Comparison of ENCODE assay signal across 8 cellular contexts in genomic region chr9:17578911-17579793, GRCh38. TPM values are rescaled to one million over a fixed set of nuclear protein-coding genes. Genes with fewer than 3 reads are reported as not detected.
DNase-seq lines count a peak whose midpoint lies in the region; ATAC-seq and TF ChIP-seq lines count a peak whose summit lies in the region.

Gene SH3GL2, plus strand, starts transcription at chr9:17579066.

- POLR2A ChIA-PET in CD8-positive, alpha-beta T cell (lab: Charles Lee) = no interaction called here

- DNase-seq in CD8-positive, alpha-beta T cell = no peak
- DNase-seq in NCI-H1436 treated with DMSO at 0.1 percent for 48 hours (lab: John Stamatoyannopoulos, UW) = peak; percentile 69
- peak; percentile 26 for DNase-seq in left cardiac atrium
- DNase-seq in prostate gland (ENCODE audit: low spot score) = peak; percentile 36
- no peak for DNase-seq in effector memory CD8-positive, alpha-beta T cell

- no peak for TF ChIP-seq CTCF in CD8-positive, alpha-beta T cell (IDR thresholded peaks at IDR 0.05)
- no peak for TF ChIP-seq CTCF in prostate gland (IDR thresholded peaks at IDR 0.05)

- CTCF ChIA-PET in CD8-positive, alpha-beta T cell (lab: Charles Lee) = no interaction called here

- peaks cover 4% of the 10 kb centered on the region for H3K4me1 Mint-ChIP-seq in CD8-positive, alpha-beta T cell (ENCODE audit: low read depth)
- peaks cover 6% of the 10 kb centered on the region for H3K4me1 Mint-ChIP-seq in activated naive CD8-positive, alpha-beta T cell (ENCODE audit: low read depth)
- no peaks in the 10 kb centered on the region for H3K4me1 Mint-ChIP-seq in effector memory CD8-positive, alpha-beta T cell (ENCODE audit: low read depth in 2 of 2)

- H3K27ac ChIP-seq in CD8-positive, alpha-beta T cell (ENCODE audit: low read depth, low read length) = no peak within 1 kb of the TSS
- no peak within 1 kb of the TSS for H3K27ac ChIP-seq in prostate gland

- no peaks in the 10 kb centered on the region for H3K36me3 ChIP-seq in CD8-positive, alpha-beta T cell (ENCODE audit: insufficient read depth, low read length)
- H3K36me3 ChIP-seq in prostate gland = no peaks in the 10 kb centered on the region

- no peak for ATAC-seq in CD8-positive, alpha-beta T cell
- ATAC-seq in GM19467 (IDR thresholded peaks at IDR 0.05; ENCODE audit: unreplicated experiment) = peak; percentile 47
- ATAC-seq in left cardiac atrium = peak; percentile 49 to 63
- no peak for ATAC-seq in effector memory CD8-positive, alpha-beta T cell (replicated peaks)
- ATAC-seq in HG03469 (IDR thresholded peaks at IDR 0.05; ENCODE audit: unreplicated experiment) = no peak

- WGBS in prostate gland = 1% methylated on average over 45 of the region's 109 CpGs

- peak within 1 kb of the TSS; percentile 51 for H3K4me3 Mint-ChIP-seq in CD8-positive, alpha-beta T cell
- H3K4me3 Mint-ChIP-seq in activated naive CD8-positive, alpha-beta T cell = peak within 1 kb of the TSS; percentile 70
- H3K4me3 Mint-ChIP-seq in effector memory CD8-positive, alpha-beta T cell = no peak within 1 kb of the TSS

- no peaks in the 10 kb centered on the region for H3K9me3 ChIP-seq in CD8-positive, alpha-beta T cell (ENCODE audit: low read length)
- H3K9me3 ChIP-seq in prostate gland = no peaks in the 10 kb centered on the region

- peak; percentile 11 for TF ChIP-seq POLR2A in prostate gland (IDR thresholded peaks at IDR 0.05)

- peaks cover 2% of the 10 kb centered on the region for H3K9me3 Mint-ChIP-seq in CD8-positive, alpha-beta T cell
- H3K9me3 Mint-ChIP-seq in activated naive CD8-positive, alpha-beta T cell (ENCODE audit: low read depth) = no peaks in the 10 kb centered on the region
- peaks cover 0 to 3% of the 10 kb centered on the region in 2 donors for H3K9me3 Mint-ChIP-seq in effector memory CD8-positive, alpha-beta T cell

- H3K4me3 ChIP-seq in CD8-positive, alpha-beta T cell (ENCODE audit: low read depth, low read length) = no peak within 1 kb of the TSS
- H3K4me3 ChIP-seq in prostate gland = peak within 1 kb of the TSS; percentile 29 to 49

- peaks cover 8% of the 10 kb centered on the region for H3K27me3 ChIP-seq in CD8-positive, alpha-beta T cell (ENCODE audit: insufficient read depth, low read length)
- H3K27me3 ChIP-seq in prostate gland (replicated peaks; ENCODE audit: insufficient read depth) = no peaks in the 10 kb centered on the region

- no peak within 1 kb of the TSS for H3K27ac Mint-ChIP-seq in CD8-positive, alpha-beta T cell
- H3K27ac Mint-ChIP-seq in activated naive CD8-positive, alpha-beta T cell = no peak within 1 kb of the TSS
- H3K27ac Mint-ChIP-seq in effector memory CD8-positive, alpha-beta T cell = no peak within 1 kb of the TSS

- intact Hi-C loops in CD8-positive, alpha-beta T cell (cut with DNase I, micrococcal nuclease) = no loop called here
- intact Hi-C loops in left cardiac atrium (cut with DNase I) (no loop called here), prostate gland (cut with DNase I) (no loop called here)

- no peaks in the 10 kb centered on the region for H3K36me3 Mint-ChIP-seq in CD8-positive, alpha-beta T cell
- H3K36me3 Mint-ChIP-seq in activated naive CD8-positive, alpha-beta T cell = no peaks in the 10 kb centered on the region
- no peaks in the 10 kb centered on the region for H3K36me3 Mint-ChIP-seq in effector memory CD8-positive, alpha-beta T cell (ENCODE audit: insufficient read depth)

- peaks cover 27% of the 10 kb centered on the region for H3K27me3 Mint-ChIP-seq in CD8-positive, alpha-beta T cell (ENCODE audit: low read depth)
- H3K27me3 Mint-ChIP-seq in activated naive CD8-positive, alpha-beta T cell = peaks cover 17% of the 10 kb centered on the region
- peaks cover 9 to 31% of the 10 kb centered on the region in 2 donors for H3K27me3 Mint-ChIP-seq in effector memory CD8-positive, alpha-beta T cell

- no peaks in the 10 kb centered on the region for H3K4me1 ChIP-seq in CD8-positive, alpha-beta T cell (ENCODE audit: insufficient read depth, low read length)
- no peaks in the 10 kb centered on the region for H3K4me1 ChIP-seq in prostate gland (replicated peaks)

RNA-seq across cellular contexts. Expression of gene SH3GL2, which starts in this region (rescaled TPM):
- not detected for total RNA-seq in CD8-positive, alpha-beta T cell
- total RNA-seq in left cardiac atrium = under 1 TPM; 0.18 to 0.71 TPM
- 1 to 10 TPM; 1.5 to 8.2 TPM for total RNA-seq in prostate gland

Comparison
In these comparisons a context has a peak if more than half of its experiments do, and no peak if none do; other contexts are left out.
1. Peak in DNase-seq and ATAC-seq in left cardiac atrium; RNA of the gene not detected or under 1 TPM.
2. DNase-seq: peak in NCI-H1436 treated with DMSO at 0.1 percent for 48 hours (single experiment) and prostate gland (single experiment); none in CD8-positive, alpha-beta T cell (0 of 7) and effector memory CD8-positive, alpha-beta T cell (0 of 3).
3. H3K4me3 Mint-ChIP-seq: peak in CD8-positive, alpha-beta T cell (single experiment) and activated naive CD8-positive, alpha-beta T cell (single experiment); none in effector memory CD8-positive, alpha-beta T cell (0 of 2).